In genomic region chr11:95790123-95790932, GRCh38 we compare ENCODE assay signal across 8 cellular contexts. TPM values are rescaled to one million over a fixed set of nuclear protein-coding genes. Genes with fewer than 3 reads are reported as not detected.
DNase-seq lines count a peak whose midpoint lies in the region; ATAC-seq and TF ChIP-seq lines count a peak whose summit lies in the region.

Gene CEP57 (plus strand): TSS chr11:95790498. CDS start chr11:95790699, 201 bp downstream.

- peak within 1 kb of the TSS; percentile 73 for H3K4me3 Mint-ChIP-seq in Calu3 (ENCODE audit: low read depth, unreplicated experiment)
- peak within 1 kb of the TSS; percentile 97 for H3K4me3 Mint-ChIP-seq in endothelial cell (ENCODE audit: unreplicated experiment)
- H3K4me3 Mint-ChIP-seq in mesothelial cell of epicardium = peak within 1 kb of the TSS; percentile 99

- H3K27ac Mint-ChIP-seq in Calu3 (ENCODE audit: unreplicated experiment) = peak within 1 kb of the TSS; percentile 60
- H3K27ac Mint-ChIP-seq in endothelial cell (ENCODE audit: unreplicated experiment) = peak within 1 kb of the TSS; percentile 99
- peak within 1 kb of the TSS; percentile 100 for H3K27ac Mint-ChIP-seq in mesothelial cell of epicardium

- H3K36me3 ChIP-seq in OCI-LY3 (replicated peaks; ENCODE audit: low read depth, low read length) = peaks cover 12% of the 10 kb centered on the region

- no peaks in the 10 kb centered on the region for H3K9me3 Mint-ChIP-seq in Calu3 (ENCODE audit: low read depth, unreplicated experiment)
- no peaks in the 10 kb centered on the region for H3K9me3 Mint-ChIP-seq in endothelial cell (ENCODE audit: unreplicated experiment)
- H3K9me3 Mint-ChIP-seq in mesothelial cell of epicardium = no peaks in the 10 kb centered on the region

- H3K4me2 ChIP-seq in OCI-LY3 (ENCODE audit: low read length) = peak within 1 kb of the TSS; percentile 94

- DNase-seq in Calu3 (peak; percentile 92), HuH-7 (ENCODE audit: low spot score) (peak; percentile 70), endothelial cell (ENCODE audit: low spot score) (peak; percentile 91), mesothelial cell of epicardium (ENCODE audit: low spot score in 2 of 2, unreplicated experiment in 2 of 2) (peak; percentile 87 to 93)
- peak; percentile 95 for DNase-seq in activated CD8-positive, alpha-beta memory T cell treated with anti-CD3 and anti-CD28 coated beads, Interleukin-2, amount 50 U/mL, for 48 hours
- DNase-seq in stimulated activated CD8-positive, alpha-beta memory T cell treated with anti-CD3 and anti-CD28 coated beads, Interleukin-15, amount 100 ng/mL, for 48 hours (ENCODE audit: low read depth in 2 of 2) = peak; percentile 89 to 90

- H3K9me3 ChIP-seq in OCI-LY3 (ENCODE audit: insufficient read depth, low read length) = no peaks in the 10 kb centered on the region

- H3K27ac ChIP-seq in OCI-LY3 (ENCODE audit: low read length) = peak within 1 kb of the TSS; percentile 92

- H3K4me3 ChIP-seq in OCI-LY3 (ENCODE audit: low read length) = peak within 1 kb of the TSS; percentile 94

- peak within 1 kb of the TSS; percentile 93 for H3K9ac ChIP-seq in OCI-LY3 (ENCODE audit: low read length)

- H3K4me1 Mint-ChIP-seq in Calu3 (ENCODE audit: low read depth, unreplicated experiment) = peaks cover 26% of the 10 kb centered on the region
- peaks cover 18% of the 10 kb centered on the region for H3K4me1 Mint-ChIP-seq in endothelial cell (ENCODE audit: unreplicated experiment)
- peaks cover 34% of the 10 kb centered on the region for H3K4me1 Mint-ChIP-seq in mesothelial cell of epicardium

- H3K4me1 ChIP-seq in OCI-LY3 (ENCODE audit: low read length) = peaks cover 17% of the 10 kb centered on the region

- peaks cover 29% of the 10 kb centered on the region for H4K20me1 ChIP-seq in OCI-LY3 (ENCODE audit: insufficient read depth, low read length)

- H3K79me2 ChIP-seq in OCI-LY3 (ENCODE audit: low read length) = peaks cover 67% of the 10 kb centered on the region

- no peaks in the 10 kb centered on the region for H3K27me3 Mint-ChIP-seq in Calu3 (ENCODE audit: unreplicated experiment)
- peaks cover 18% of the 10 kb centered on the region for H3K27me3 Mint-ChIP-seq in endothelial cell (ENCODE audit: unreplicated experiment)
- no peaks in the 10 kb centered on the region for H3K27me3 Mint-ChIP-seq in mesothelial cell of epicardium (ENCODE audit: low read depth)

- CTCF ChIA-PET in Calu3 (lab: Charles Lee) = interaction anchor here (0.8 kb wide), 1 partner anchor 599 kb away, joined by 3 read pairs; the partner anchor contains the start of genes CCDC82 and JRKL

- peak within 1 kb of the TSS; percentile 52; the same call in 1 of the 2 replicates for H2AFZ ChIP-seq in OCI-LY3 (ENCODE audit: low read depth, low read length)

- ATAC-seq in GM21515 (IDR thresholded peaks at IDR 0.05; ENCODE audit: unreplicated experiment) = peak; percentile 68

- no peak for TF ChIP-seq CTCF in Calu3 (IDR thresholded peaks at IDR 0.05; ENCODE audit: unreplicated experiment)
- no peak for TF ChIP-seq CTCF in OCI-LY3 (IDR thresholded peaks at IDR 0.05; ENCODE audit: low read depth, low read length)
- no peak for TF ChIP-seq CTCF in endothelial cell (IDR thresholded peaks at IDR 0.05; ENCODE audit: unreplicated experiment)
- no peak for TF ChIP-seq CTCF in mesothelial cell of epicardium (IDR thresholded peaks at IDR 0.05; ENCODE audit: unreplicated experiment)

- no peaks in the 10 kb centered on the region for H3K27me3 ChIP-seq in OCI-LY3 (ENCODE audit: low read depth, low read length)

- intact Hi-C loops in Calu3 (cut with micrococcal nuclease; ENCODE audit: unreplicated experiment) = loop anchor here (5.0 kb wide), 1 partner anchor 602 kb away; the partner anchor contains the start of gene JRKL

- BruUV-seq in Calu3 (replicated peaks; lab: Mats Ljungman, UMichigan) = no TSS peak

- peaks cover 71% of the 10 kb centered on the region for H3K36me3 Mint-ChIP-seq in Calu3 (ENCODE audit: insufficient read depth, unreplicated experiment)
- peaks cover 4% of the 10 kb centered on the region for H3K36me3 Mint-ChIP-seq in endothelial cell (ENCODE audit: low read depth, unreplicated experiment)
- H3K36me3 Mint-ChIP-seq in mesothelial cell of epicardium = peaks cover 13% of the 10 kb centered on the region

RNA-seq across cellular contexts. Expression of gene CEP57, which starts in this region (rescaled TPM):
- total RNA-seq in Calu3 (2022) (58.7 and 59.4 TPM in 2 replicates), endothelial cell (ENCODE audit: unreplicated experiment) (51.4 TPM), mesothelial cell of epicardium (74.2 to 78.3 TPM (median 75.5 TPM) in 3 replicates)

Comparison
In these comparisons a context has a peak if more than half of its experiments do, and no peak if none do; other contexts are left out.
1. Peak in every context shown above with its lines: DNase-seq, ATAC-seq, H3K4me3 ChIP-seq and H3K27ac ChIP-seq.